In the genomic region with DNA sequence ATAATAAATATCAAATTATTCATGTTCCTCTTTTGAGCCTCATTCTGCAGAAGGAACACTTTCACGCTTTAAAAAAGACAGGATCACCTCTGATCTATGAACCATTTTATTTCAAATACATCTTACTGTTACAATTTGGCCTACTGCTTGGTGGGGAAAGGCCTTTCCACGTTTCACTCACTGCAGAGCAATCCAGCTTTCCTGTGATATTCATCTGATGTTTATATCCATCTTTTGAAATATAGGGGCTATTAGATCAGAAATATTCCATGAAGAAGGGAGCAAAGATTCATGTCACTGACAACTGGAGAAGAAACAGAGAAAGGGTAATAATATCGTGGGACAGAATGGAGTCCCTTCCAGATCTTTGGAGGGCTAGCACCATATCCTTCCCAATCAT, we compare ENCODE assay signal across 27 cellular contexts.
"Had no signal": no experiment of that assay in that cellular context is flagged by ENCODE, and none has a peak within 500 bp of the region (broad histone marks: within the 10 kb centered on the region; RNA-seq: fewer than 3 reads in every experiment).

No MANE protein-coding gene starts in this region.

- DNase-seq: colonic mucosa; cortex of kidney; dermis blood vessel endothelial cell; dorsolateral prefrontal cortex; effector CD4-positive, alpha-beta T cell; effector CD8-positive, alpha-beta T cell; effector memory CD4-positive, alpha-beta T cell; effector memory CD8-positive, alpha-beta T cell; endodermal cell; erythroblast; esophagus squamous epithelium; foreskin fibroblast; foreskin melanocyte; gastrocnemius medialis; glutamatergic neuron; head of caudate nucleus; heart left ventricle; heart right ventricle had no signal

- H3K9me3 ChIP-seq: colonic mucosa, esophagus muscularis mucosa, esophagus squamous epithelium, gastrocnemius medialis, gastroesophageal sphincter had no signal

- H3K27me3 Mint-ChIP-seq: dendritic cell treated with granulocyte-macrophage colony-stimulating factor and Interleukin-4, amounts not matched to agents 40 ng/mL and 50 ng/mL, for 4 days; effector memory CD8-positive, alpha-beta T cell had no signal

- FAIRE-seq: colon, endometrium, frontal cortex had no signal

- H3K4me1 ChIP-seq: colonic mucosa had no signal

- H3K27ac ChIP-seq: colonic mucosa, coronary artery, epithelial cell of prostate, esophagus muscularis mucosa, esophagus squamous epithelium, gastrocnemius medialis, gastroesophageal sphincter, heart left ventricle, heart right ventricle had no signal

- H3K4me3 ChIP-seq: colonic mucosa, coronary artery, dorsolateral prefrontal cortex, esophagus muscularis mucosa, esophagus squamous epithelium, gastrocnemius medialis, gastroesophageal sphincter, heart left ventricle, heart right ventricle had no signal

- ATAC-seq: effector memory CD8-positive, alpha-beta T cell; esophagus mucosa; gastrocnemius medialis; gastroesophageal sphincter; heart left ventricle; heart right ventricle had no signal

- H3K27me3 ChIP-seq: colonic mucosa, dorsolateral prefrontal cortex, esophagus muscularis mucosa, esophagus squamous epithelium, gastrocnemius medialis, gastroesophageal sphincter, heart left ventricle, heart right ventricle had no signal

- H3K9me3 Mint-ChIP-seq: dendritic cell treated with granulocyte-macrophage colony-stimulating factor and Interleukin-4, amounts not matched to agents 40 ng/mL and 50 ng/mL, for 4 days; effector memory CD8-positive, alpha-beta T cell; endodermal cell had no signal

- H3K27ac Mint-ChIP-seq: dendritic cell treated with granulocyte-macrophage colony-stimulating factor and Interleukin-4, amounts not matched to agents 40 ng/mL and 50 ng/mL, for 4 days; effector memory CD8-positive, alpha-beta T cell; endodermal cell had no signal

- H3K36me3 ChIP-seq: colonic mucosa, esophagus muscularis mucosa, esophagus squamous epithelium, gastrocnemius medialis, gastroesophageal sphincter, heart left ventricle, heart right ventricle had no signal

- H3K4me3 Mint-ChIP-seq: dendritic cell treated with granulocyte-macrophage colony-stimulating factor and Interleukin-4, amounts not matched to agents 40 ng/mL and 50 ng/mL, for 4 days; effector memory CD8-positive, alpha-beta T cell; endodermal cell had no signal
